9 cellular contexts compared by ENCODE assay signal in genomic region chr4:65669981-65670330, GRCh38. TPM values are rescaled to one million over a fixed set of nuclear protein-coding genes. Genes with fewer than 3 reads are reported as not detected.
A peak's percentile ranks its signal among the peaks of the same experiment; 100 is the strongest.
DNase-seq lines count a peak whose midpoint lies in the region; ATAC-seq and TF ChIP-seq lines count a peak whose summit lies in the region.
"Had no signal": no experiment of that assay in that cellular context is flagged by ENCODE, and none has a peak within 500 bp of the region (broad histone marks: within the 10 kb centered on the region; RNA-seq: fewer than 3 reads in every experiment).

No MANE protein-coding gene starts in this region.

- H3K9ac ChIP-seq in HUES64 (ENCODE audit: low read depth, low read length): no peak overlapping the region
- H3K9ac ChIP-seq in stomach smooth muscle (ENCODE audit: low read length in 2 of 2): peak overlapping the region in 1 of 2 donors; percentile 56

- peaks cover 49% of the 10 kb centered on the region for H3K4me1 Mint-ChIP-seq in brain
- H3K4me1 Mint-ChIP-seq in natural killer cell treated with Interleukin-12 subunit alpha and Interleukin-12 subunit beta and Interleukin-15 and Interleukin-18, amount 100 ng/mL, for 72 hours (ENCODE audit: low read depth in 2 of 2): peaks cover 0 to 5% of the 10 kb centered on the region in 2 donors
- H3K4me1 Mint-ChIP-seq in activated CD4-positive, alpha-beta memory T cell treated with anti-CD3 and anti-CD28 coated beads, Interleukin-2, amount 10 ng/mL, durations not matched to agents 7 days and 5 days: peaks cover 4% of the 10 kb centered on the region

- H3K4me3 Mint-ChIP-seq in brain: peak overlapping the region; percentile 91 to 95 (median 94)
- no peak overlapping the region for H3K4me3 Mint-ChIP-seq in natural killer cell treated with Interleukin-12 subunit alpha and Interleukin-12 subunit beta and Interleukin-15 and Interleukin-18, amount 100 ng/mL, for 72 hours
- H3K4me3 Mint-ChIP-seq in activated CD4-positive, alpha-beta memory T cell treated with anti-CD3 and anti-CD28 coated beads, Interleukin-2, amount 10 ng/mL, durations not matched to agents 7 days and 5 days: no peak overlapping the region

- H3K27me3 Mint-ChIP-seq in brain: peaks cover 49% of the 10 kb centered on the region
- peaks cover 23 to 34% of the 10 kb centered on the region in 2 donors for H3K27me3 Mint-ChIP-seq in natural killer cell treated with Interleukin-12 subunit alpha and Interleukin-12 subunit beta and Interleukin-15 and Interleukin-18, amount 100 ng/mL, for 72 hours
- H3K27me3 Mint-ChIP-seq in activated CD4-positive, alpha-beta memory T cell treated with anti-CD3 and anti-CD28 coated beads, Interleukin-2, amount 10 ng/mL, durations not matched to agents 7 days and 5 days: peaks cover 27% of the 10 kb centered on the region

- H3K27me3 ChIP-seq in HUES64 (ENCODE audit: insufficient read depth, low read length) (peaks cover 87% of the 10 kb centered on the region), left lung (peaks cover 52 to 77% of the 10 kb centered on the region in 2 donors), stomach smooth muscle (ENCODE audit: control insufficient read depth in 1 of 2, insufficient read depth in 2 of 2, low read length in 2 of 2) (peaks cover 25 to 28% of the 10 kb centered on the region in 2 donors)

- TF ChIP-seq CTCF in brain (conservative IDR thresholded peaks at IDR 0.05): no peak
- no peak for TF ChIP-seq CTCF in left lung (IDR thresholded peaks at IDR 0.05)

- H3K4me3 ChIP-seq in HUES64 (ENCODE audit: low read length) (peak overlapping the region; percentile 55), left lung (peak overlapping the region; percentile 7 to 13), stomach smooth muscle (ENCODE audit: low read length in 2 of 2) (peak overlapping the region; percentile 71 to 85)

- H3K9me3 ChIP-seq in HUES64 (ENCODE audit: insufficient read depth, low read depth, low read length) (no peaks in the 10 kb centered on the region), left lung (no peaks in the 10 kb centered on the region), stomach smooth muscle (ENCODE audit: control insufficient read depth in 2 of 2, low read length in 2 of 2) (no peaks in the 10 kb centered on the region)

- under 1% methylated on average over 8 of the region's 8 CpGs for WGBS in HUES64

- POLR2A ChIA-PET in activated CD4-positive, alpha-beta memory T cell treated with anti-CD3 and anti-CD28 coated beads, Interleukin-2, amount 10 ng/mL, durations not matched to agents 7 days and 5 days (lab: Charles Lee): no interaction called here

- H3K36me3 Mint-ChIP-seq in brain: no peaks in the 10 kb centered on the region
- peaks cover 6% of the 10 kb centered on the region for H3K36me3 Mint-ChIP-seq in natural killer cell treated with Interleukin-12 subunit alpha and Interleukin-12 subunit beta and Interleukin-15 and Interleukin-18, amount 100 ng/mL, for 72 hours
- H3K36me3 Mint-ChIP-seq in activated CD4-positive, alpha-beta memory T cell treated with anti-CD3 and anti-CD28 coated beads, Interleukin-2, amount 10 ng/mL, durations not matched to agents 7 days and 5 days (ENCODE audit: low read depth): no peaks in the 10 kb centered on the region

- CTCF ChIA-PET in activated CD4-positive, alpha-beta memory T cell treated with anti-CD3 and anti-CD28 coated beads, Interleukin-2, amount 10 ng/mL, durations not matched to agents 7 days and 5 days (lab: Charles Lee): no interaction called here

- intact Hi-C loops in left lung (cut with DNase I): no loop called here

- ATAC-seq in left lung: no peak
- ATAC-seq in natural killer cell treated with Interleukin-12 subunit alpha and Interleukin-12 subunit beta and Interleukin-15 and Interleukin-18, amount 100 ng/mL, for 72 hours: no peak

- H3K27ac Mint-ChIP-seq in brain: peak overlapping the region; percentile 91 to 97 (median 95)
- no peak overlapping the region for H3K27ac Mint-ChIP-seq in natural killer cell treated with Interleukin-12 subunit alpha and Interleukin-12 subunit beta and Interleukin-15 and Interleukin-18, amount 100 ng/mL, for 72 hours
- H3K27ac Mint-ChIP-seq in activated CD4-positive, alpha-beta memory T cell treated with anti-CD3 and anti-CD28 coated beads, Interleukin-2, amount 10 ng/mL, durations not matched to agents 7 days and 5 days: no peak overlapping the region

- H3K27ac ChIP-seq in HUES64 (ENCODE audit: low read depth, low read length): no peak overlapping the region
- no peak overlapping the region for H3K27ac ChIP-seq in left lung
- no peak overlapping the region for H3K27ac ChIP-seq in stomach smooth muscle (ENCODE audit: low read length)

- DNase-seq in left lung: no peak
- DNase-seq in SIG-M5 treated with dmso at 0.1 percent for 504 hours (lab: John Stamatoyannopoulos, UW; ENCODE audit: unreplicated experiment): no peak
- no peak for DNase-seq in natural killer cell treated with Interleukin-12 subunit alpha and Interleukin-12 subunit beta and Interleukin-15 and Interleukin-18, amount 100 ng/mL, for 72 hours (ENCODE audit: low spot score)
- DNase-seq in activated CD4-positive, alpha-beta memory T cell treated with anti-CD3 and anti-CD28 coated beads, Interleukin-2, amount 10 ng/mL, durations not matched to agents 7 days and 5 days: no peak
- DNase-seq: activated effector memory CD4-positive, alpha-beta T cell treated with Interleukin-2 at 50 U/mL for 16 hours had no signal

- H3K4me1 ChIP-seq in HUES64 (ENCODE audit: insufficient read depth, low read length): peaks cover 42% of the 10 kb centered on the region
- H3K4me1 ChIP-seq in left lung: peaks cover 9 to 14% of the 10 kb centered on the region in 2 donors
- H3K4me1 ChIP-seq in stomach smooth muscle (ENCODE audit: control insufficient read depth, insufficient read depth, low read length): peaks cover 19% of the 10 kb centered on the region

- peaks cover 0 to 5% (median 0%) of the 10 kb centered on the region in 5 experiments for H3K9me3 Mint-ChIP-seq in brain
- peaks cover 13% of the 10 kb centered on the region for H3K9me3 Mint-ChIP-seq in natural killer cell treated with Interleukin-12 subunit alpha and Interleukin-12 subunit beta and Interleukin-15 and Interleukin-18, amount 100 ng/mL, for 72 hours
- H3K9me3 Mint-ChIP-seq in activated CD4-positive, alpha-beta memory T cell treated with anti-CD3 and anti-CD28 coated beads, Interleukin-2, amount 10 ng/mL, durations not matched to agents 7 days and 5 days: no peaks in the 10 kb centered on the region

- H3K36me3 ChIP-seq in HUES64 (ENCODE audit: insufficient read depth, low read length): no peaks in the 10 kb centered on the region
- H3K36me3 ChIP-seq in left lung: no peaks in the 10 kb centered on the region
- no peaks in the 10 kb centered on the region for H3K36me3 ChIP-seq in stomach smooth muscle (ENCODE audit: control insufficient read depth in 2 of 2, insufficient read depth in 2 of 2, low read length in 2 of 2)

RNA-seq across cellular contexts. Expression of gene EPHA5, which starts 0.3 kb away (rescaled TPM):
- 0.05 TPM for polyA plus RNA-seq in HUES64 (2013, experiment 1 of 2)
- polyA plus RNA-seq in HUES64 (2013, experiment 2 of 2): 0.06 TPM
- polyA plus RNA-seq in brain (ENCODE audit: insufficient read depth, low read depth, low replicate concordance): 0.44 TPM
- total RNA-seq in left lung: not detected
- not detected for total RNA-seq in natural killer cell treated with Interleukin-12 subunit alpha and Interleukin-12 subunit beta and Interleukin-15 and Interleukin-18, amount 100 ng/mL, for 72 hours
- total RNA-seq in activated CD4-positive, alpha-beta memory T cell treated with anti-CD3 and anti-CD28 coated beads, Interleukin-2, amount 10 ng/mL, durations not matched to agents 7 days and 5 days: not detected
- total RNA-seq: T-helper 1 cell treated with Interleukin-12 subunit alpha and Interleukin-12 subunit beta and Interleukin-4 antibody, amounts not matched to agents 30 ng/mL and 1 ng/mL, for 36 hours had no signal

Comparison
In these comparisons a context has a peak if more than half of its experiments do, and no peak if none do; other contexts are left out.
1. H3K4me3 ChIP-seq: peak in every context shown above with its lines; median percentile 78 in stomach smooth muscle; 55 in HUES64; 10 in left lung.
2. H3K27ac Mint-ChIP-seq: peak in brain (5 of 5); none in natural killer cell treated with Interleukin-12 subunit alpha and Interleukin-12 subunit beta and Interleukin-15 and Interleukin-18, amount 100 ng/mL, for 72 hours (0 of 2) and activated CD4-positive, alpha-beta memory T cell treated with anti-CD3 and anti-CD28 coated beads, Interleukin-2, amount 10 ng/mL, durations not matched to agents 7 days and 5 days (single experiment).
3. H3K4me3 Mint-ChIP-seq: peak in brain (5 of 5); none in natural killer cell treated with Interleukin-12 subunit alpha and Interleukin-12 subunit beta and Interleukin-15 and Interleukin-18, amount 100 ng/mL, for 72 hours (single experiment) and activated CD4-positive, alpha-beta memory T cell treated with anti-CD3 and anti-CD28 coated beads, Interleukin-2, amount 10 ng/mL, durations not matched to agents 7 days and 5 days (single experiment).